In genomic region chr13:45851171-45851889, GRCh38 we compare ENCODE assay signal across 8 cellular contexts. TPM values are rescaled to one million over a fixed set of nuclear protein-coding genes. Genes with fewer than 3 reads are reported as not detected.
DNase-seq lines count a peak whose midpoint lies in the region; ATAC-seq lines count a peak whose summit lies in the region.

Gene SIAH3 (minus strand): TSS chr13:45851753. CDS start chr13:45851629, 124 bp downstream.

- peaks cover 98% of the 10 kb centered on the region for H3K27me3 ChIP-seq in ACC112 (ENCODE audit: insufficient read depth, low read length)

- peaks cover 5% of the 10 kb centered on the region for H3K36me3 Mint-ChIP-seq in memory B cell

- peaks cover 6% of the 10 kb centered on the region for H3K4me1 ChIP-seq in ACC112 (ENCODE audit: control insufficient read depth, insufficient read depth, low read length, unreplicated experiment)

- no peak for ATAC-seq in memory B cell (ENCODE audit: low read depth)

- H2AFZ ChIP-seq in ACC112 (ENCODE audit: low read length, unreplicated experiment), result no peak within 1 kb of the TSS

- no peak within 1 kb of the TSS for H3K27ac ChIP-seq in ACC112 (ENCODE audit: low read depth, low read length)
- H3K27ac ChIP-seq in caudate nucleus (ENCODE audit: low read depth, low read length), result no peak within 1 kb of the TSS
- H3K27ac ChIP-seq in temporal lobe (ENCODE audit: low read depth, low read length), result no peak within 1 kb of the TSS

- H3K9me3 Mint-ChIP-seq in memory B cell, result peaks cover 5% of the 10 kb centered on the region

- no peaks in the 10 kb centered on the region for H3K79me2 ChIP-seq in ACC112 (ENCODE audit: control insufficient read depth, insufficient read depth, low read length, unreplicated experiment)

- no peaks in the 10 kb centered on the region for H3K36me3 ChIP-seq in ACC112 (ENCODE audit: insufficient read depth, low read length)

- peaks cover 16% of the 10 kb centered on the region for H3K4me1 Mint-ChIP-seq in memory B cell

- peak within 1 kb of the TSS; percentile 50 for H3K4me3 ChIP-seq in ACC112 (ENCODE audit: low read depth, low read length)

- H3K4me3 Mint-ChIP-seq in memory B cell, result peak within 1 kb of the TSS; percentile 60

- H3K27ac Mint-ChIP-seq in memory B cell, result no peak within 1 kb of the TSS

- DNase-seq in NCI-H748 treated with DMSO at 0.1 percent for 48 hours (lab: John Stamatoyannopoulos, UW), result peak; percentile 34
- peak in 44 of 61 donors; percentile 7 to 85 (median 42) for DNase-seq in caudate nucleus (lab: John Stamatoyannopoulos, UW)
- DNase-seq in memory B cell (ENCODE audit: low spot score in 2 of 2), result no peak
- DNase-seq in mucosa of gallbladder (ENCODE audit: low spot score), result no peak
- no peak for DNase-seq in NCI-H774 (lab: John Stamatoyannopoulos, UW)
- DNase-seq in GM19238 (ENCODE audit: insufficient read length, low spot score), result no peak

- H3K27me3 Mint-ChIP-seq in memory B cell, result peaks cover 41% of the 10 kb centered on the region

RNA-seq across cellular contexts. Expression of gene SIAH3, which starts in this region (rescaled TPM):
- total RNA-seq in temporal lobe (12.5 TPM), mucosa of gallbladder (0.06 TPM)

Comparison
In these comparisons a context has a peak if more than half of its experiments do, and no peak if none do; other contexts are left out.
1. RNA of gene SIAH3 (total RNA-seq): 12.5 TPM in temporal lobe (single experiment); 0.06 TPM in mucosa of gallbladder (single experiment); every median in the first group is over 10 times any median in the second.
2. DNase-seq: peak in NCI-H748 treated with DMSO at 0.1 percent for 48 hours (single experiment) and caudate nucleus (44 of 61); none in memory B cell (0 of 2), mucosa of gallbladder (single experiment), NCI-H774 (single experiment) and GM19238 (single experiment).